1 cellular context compared by ENCODE assay signal in the genomic region with DNA sequence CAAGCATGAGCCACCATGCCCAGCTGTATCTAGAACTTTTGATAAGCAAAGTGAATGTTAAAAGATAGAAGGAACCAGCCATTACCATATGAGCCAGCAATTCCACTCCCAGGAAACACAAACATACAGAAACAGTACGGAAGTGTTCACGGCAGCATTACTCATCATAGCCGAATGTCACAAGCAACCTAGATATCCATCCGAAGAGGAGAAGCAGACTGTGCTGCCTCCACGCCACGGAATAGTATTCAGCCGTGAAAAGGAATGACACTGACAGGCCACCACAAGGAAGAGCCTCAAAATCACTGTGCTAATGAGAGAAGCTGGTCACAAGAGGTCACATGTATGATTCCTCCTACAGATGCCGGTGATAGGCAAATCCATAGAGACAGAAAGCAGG.
TF ChIP-seq lines count a peak whose summit lies in the region.

No MANE protein-coding gene starts in this region.

TF ChIP-seq in HEK293, 187 proteins besides CTCF, POLR2A, EP300 and RAD21 (continued from another document):
- TF ChIP-seq, protein P1, sequence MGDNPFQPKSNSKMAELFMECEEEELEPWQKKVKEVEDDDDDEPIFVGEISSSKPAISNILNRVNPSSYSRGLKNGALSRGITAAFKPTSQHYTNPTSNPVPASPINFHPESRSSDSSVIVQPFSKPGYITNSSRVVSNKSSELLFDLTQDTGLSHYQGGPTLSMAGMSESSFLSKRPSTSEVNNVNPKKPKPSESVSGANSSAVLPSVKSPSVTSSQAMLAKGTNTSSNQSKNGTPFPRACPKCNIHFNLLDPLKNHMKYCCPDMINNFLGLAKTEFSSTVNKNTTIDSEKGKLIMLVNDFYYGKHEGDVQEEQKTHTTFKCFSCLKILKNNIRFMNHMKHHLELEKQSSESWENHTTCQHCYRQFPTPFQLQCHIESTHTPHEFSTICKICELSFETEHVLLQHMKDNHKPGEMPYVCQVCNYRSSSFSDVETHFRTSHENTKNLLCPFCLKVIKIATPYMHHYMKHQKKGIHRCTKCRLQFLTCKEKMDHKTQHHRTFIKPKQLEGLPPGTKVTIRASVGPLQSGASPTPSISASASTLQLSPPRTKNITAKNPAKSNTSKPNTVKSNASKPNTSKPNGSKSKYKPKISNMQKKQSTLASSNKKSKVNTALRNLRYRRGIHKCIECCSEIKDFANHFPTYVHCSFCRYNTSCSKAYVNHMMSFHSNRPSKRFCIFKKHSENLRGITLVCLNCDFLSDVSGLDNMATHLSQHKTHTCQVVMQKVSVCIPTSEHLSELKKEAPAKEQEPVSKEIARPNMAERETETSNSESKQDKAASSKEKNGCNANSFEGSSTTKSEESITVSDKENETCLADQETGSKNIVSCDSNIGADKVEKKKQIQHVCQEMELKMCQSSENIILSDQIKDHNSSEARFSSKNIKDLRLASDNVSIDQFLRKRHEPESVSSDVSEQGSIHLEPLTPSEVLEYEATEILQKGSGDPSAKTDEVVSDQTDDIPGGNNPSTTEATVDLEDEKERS (tag by site-specific recombination; IDR thresholded peaks at IDR 0.05) = no peak
- peak; percentile 88; the same call in 1 of the 2 replicates for TF ChIP-seq MZF1 (tag by site-specific recombination; IDR thresholded peaks at IDR 0.05; ENCODE audit: borderline replicate concordance)
- TF ChIP-seq ZNF521 (tag by site-specific recombination; IDR thresholded peaks at IDR 0.05) = no peak
- TF ChIP-seq ZNF140 (tag by site-specific recombination; IDR thresholded peaks at IDR 0.05) = peak; percentile 56; the same call in 1 of the 2 replicates
- TF ChIP-seq KLF7 (tag by site-specific recombination; IDR thresholded peaks at IDR 0.05; ENCODE audit: borderline replicate concordance) = no peak
- TF ChIP-seq PRDM1 (tag by site-specific recombination; IDR thresholded peaks at IDR 0.05) = no peak
- no peak for TF ChIP-seq EGR2 (tag by site-specific recombination; IDR thresholded peaks at IDR 0.05; ENCODE audit: low read depth)
- TF ChIP-seq, protein P2, sequence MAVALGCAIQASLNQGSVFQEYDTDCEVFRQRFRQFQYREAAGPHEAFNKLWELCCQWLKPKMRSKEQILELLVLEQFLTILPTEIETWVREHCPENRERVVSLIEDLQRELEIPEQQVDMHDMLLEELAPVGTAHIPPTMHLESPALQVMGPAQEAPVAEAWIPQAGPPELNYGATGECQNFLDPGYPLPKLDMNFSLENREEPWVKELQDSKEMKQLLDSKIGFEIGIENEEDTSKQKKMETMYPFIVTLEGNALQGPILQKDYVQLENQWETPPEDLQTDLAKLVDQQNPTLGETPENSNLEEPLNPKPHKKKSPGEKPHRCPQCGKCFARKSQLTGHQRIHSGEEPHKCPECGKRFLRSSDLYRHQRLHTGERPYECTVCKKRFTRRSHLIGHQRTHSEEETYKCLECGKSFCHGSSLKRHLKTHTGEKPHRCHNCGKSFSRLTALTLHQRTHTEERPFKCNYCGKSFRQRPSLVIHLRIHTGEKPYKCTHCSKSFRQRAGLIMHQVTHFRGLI (tag by site-specific recombination; IDR thresholded peaks at IDR 0.05) = no peak
